In the genomic region with DNA sequence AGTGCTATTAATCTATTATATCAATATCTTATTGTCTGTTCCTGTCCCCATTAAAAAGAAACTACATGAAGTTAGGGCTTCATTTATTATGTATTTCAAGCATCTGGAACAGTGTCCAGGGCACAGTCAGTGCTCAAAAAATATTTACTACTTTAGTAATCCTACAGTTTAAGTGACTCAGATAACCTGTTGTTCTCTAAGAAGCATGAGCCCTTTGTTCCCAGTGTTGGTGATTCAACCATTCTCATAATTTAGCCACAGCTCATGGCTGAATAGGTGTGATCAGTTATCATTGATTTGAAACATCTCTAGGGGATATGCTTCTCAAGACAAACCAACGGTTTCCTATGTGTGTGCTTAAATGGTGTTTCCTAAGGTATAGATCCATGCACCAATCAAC, we compare ENCODE assay signal across 15 cellular contexts.
DNase-seq lines count a peak whose midpoint lies in the region; ATAC-seq and TF ChIP-seq lines count a peak whose summit lies in the region.
"Had no signal": no experiment of that assay in that cellular context is flagged by ENCODE, and none has a peak within 500 bp of the region (broad histone marks: within the 10 kb centered on the region; RNA-seq: fewer than 3 reads in every experiment).

No MANE protein-coding gene starts in this region.

- H3K4me1 Mint-ChIP-seq in MCF 10A (ENCODE audit: insufficient read depth, unreplicated experiment) = no peaks in the 10 kb centered on the region
- H3K4me1 Mint-ChIP-seq: CD14-positive monocyte had no signal

- 44% methylated on average over 1 of the region's 1 CpG for WGBS in mammary epithelial cell (ENCODE audit: low coverage, missing lambda C conversion rate)

- H3K4me3 Mint-ChIP-seq in MCF 10A (ENCODE audit: unreplicated experiment) = no peak overlapping the region
- H3K4me3 Mint-ChIP-seq: CD14-positive monocyte; CD8-positive, alpha-beta T cell had no signal

- no peaks in the 10 kb centered on the region for H3K79me2 ChIP-seq in mammary epithelial cell (ENCODE audit: insufficient read depth, low read length)

- no peaks in the 10 kb centered on the region for H3K9me3 Mint-ChIP-seq in MCF 10A (ENCODE audit: unreplicated experiment)
- H3K9me3 Mint-ChIP-seq: CD8-positive, alpha-beta T cell had no signal

- no peak overlapping the region for H2AFZ ChIP-seq in mammary epithelial cell (ENCODE audit: low read depth, low read length)

- no peak overlapping the region for H3K27ac Mint-ChIP-seq in MCF 10A (ENCODE audit: low read depth, unreplicated experiment)
- H3K27ac Mint-ChIP-seq: CD14-positive monocyte; CD8-positive, alpha-beta T cell had no signal

- H3K27me3 ChIP-seq in mammary epithelial cell (ENCODE audit: insufficient read depth, low read length) (no peaks in the 10 kb centered on the region), H7 (ENCODE audit: control insufficient read depth, insufficient read depth, low read length) (no peaks in the 10 kb centered on the region)

- H3K4me1 ChIP-seq in mammary epithelial cell (ENCODE audit: insufficient read depth, low read length) = peaks cover 7% of the 10 kb centered on the region

- H3K36me3 Mint-ChIP-seq in MCF 10A (ENCODE audit: insufficient read depth, unreplicated experiment) = no peaks in the 10 kb centered on the region
- H3K36me3 Mint-ChIP-seq: CD14-positive monocyte; CD8-positive, alpha-beta T cell had no signal

- CTCF ChIA-PET in mammary epithelial cell (lab: Charles Lee; ENCODE audit: low non-redundant PET) (no interaction called here), MCF 10A (lab: Yijun Ruan, JAX) (no interaction called here), RWPE1 (lab: Yijun Ruan, JAX) (no interaction called here)

- H3K4me3 ChIP-seq in mammary epithelial cell (replicated peaks in 1 of 3; ENCODE audit: insufficient read depth in 1 of 3, low read depth in 2 of 3, low read length in 3 of 3) (no peak overlapping the region), epithelial cell of esophagus (ENCODE audit: low read length) (no peak overlapping the region), H7 (ENCODE audit: insufficient read depth, low read depth, low read length) (no peak overlapping the region)

- no peaks in the 10 kb centered on the region for H3K36me3 ChIP-seq in mammary epithelial cell (ENCODE audit: insufficient read depth, low read length)
- H3K36me3 ChIP-seq in H7 (replicated peaks; ENCODE audit: control insufficient read depth, insufficient read depth, low read length) = no peaks in the 10 kb centered on the region

- no peaks in the 10 kb centered on the region for H3K27me3 Mint-ChIP-seq in MCF 10A (ENCODE audit: insufficient read depth, unreplicated experiment)

- POLR2A ChIA-PET in MCF 10A (lab: Yijun Ruan, JAX) (no interaction called here), RWPE1 (lab: Yijun Ruan, JAX; ENCODE audit: low non-redundant PET) (no interaction called here)

- H3K27ac ChIP-seq in mammary epithelial cell (ENCODE audit: insufficient read depth, low read depth, low read length) = no peak overlapping the region
- H3K27ac ChIP-seq in RWPE1 = no peak overlapping the region
- H3K27ac ChIP-seq: 22Rv1 had no signal

- no peaks in the 10 kb centered on the region for H4K20me1 ChIP-seq in mammary epithelial cell (ENCODE audit: insufficient read depth, low read length)

- dilution Hi-C loops in mammary epithelial cell (cut with HindIII; ENCODE audit: low sequenced_read_pairs) = no loop called here

- TF ChIP-seq CTCF in mammary epithelial cell (conservative IDR thresholded peaks at IDR 0.05 in 1 of 2, IDR thresholded peaks at IDR 0.05 in 1 of 2; ENCODE audit: extremely low read depth in 1 of 2, insufficient read depth in 1 of 2, low read depth in 1 of 2, low read length in 2 of 2) (no peak), MCF 10A (IDR thresholded peaks at IDR 0.05; ENCODE audit: unreplicated experiment) (no peak), RWPE1 (conservative IDR thresholded peaks at IDR 0.05; ENCODE audit: low read depth) (no peak), epithelial cell of esophagus (IDR thresholded peaks at IDR 0.05; ENCODE audit: insufficient read depth, low read depth, low read length, missing control alignments) (no peak), GM13976 (IDR thresholded peaks at IDR 0.05; ENCODE audit: borderline replicate concordance, control extremely low read depth, extremely low read depth, insufficient read depth, missing control alignments) (no peak)

- no peak for ATAC-seq in HG03280 (IDR thresholded peaks at IDR 0.05; ENCODE audit: unreplicated experiment)
- ATAC-seq: CD8-positive, alpha-beta T cell; HepG2 had no signal

- BruUV-seq in mammary epithelial cell (replicated peaks; lab: Mats Ljungman, UMichigan) = no TSS peak
- BruUV-seq in MCF 10A (replicated peaks; lab: Mats Ljungman, UMichigan) = no TSS peak

- in situ Hi-C loops in mammary epithelial cell (cut with MboI; ENCODE audit: low sequenced_read_pairs in 2 of 2) = loop anchor here in 1 of 2 donors (25.0 kb wide), 1 partner anchor 422 kb away; no protein-coding TSS in a partner anchor
- in situ Hi-C loops in GM13976 (cut with MboI; ENCODE audit: low sequenced_read_pairs, unreplicated experiment) = no loop called here

- no peaks in the 10 kb centered on the region for H3K9me3 ChIP-seq in mammary epithelial cell (replicated peaks; ENCODE audit: insufficient read depth, low read length)
- H3K9me3 ChIP-seq: Caco-2 had no signal

- no peak overlapping the region for H3K9ac ChIP-seq in mammary epithelial cell (ENCODE audit: insufficient read depth, low read length)

- H3K4me2 ChIP-seq in mammary epithelial cell (ENCODE audit: insufficient read depth, low read depth, low read length) = no peak overlapping the region

- DNase-seq in mammary epithelial cell (peak; percentile 62), MCF 10A (ENCODE audit: unreplicated experiment) (no peak), RWPE1 (ENCODE audit: low spot score) (peak; percentile 27), epithelial cell of esophagus (ENCODE audit: low read depth) (peak; percentile 51), renal cortical epithelial cell (ENCODE audit: low read depth) (peak; percentile 15), GM13976 (ENCODE audit: low spot score) (no peak), H7 (no peak)
- DNase-seq: Caco-2; CD8-positive, alpha-beta T cell; DND-41; GF-D8 had no signal

- intact Hi-C loops in mammary epithelial cell (cut with micrococcal nuclease) (no loop called here), MCF 10A (cut with micrococcal nuclease) (no loop called here)

Comparison
In these comparisons a context has a peak if more than half of its experiments do, and no peak if none do; other contexts are left out.
1. DNase-seq: peak in mammary epithelial cell (single experiment), RWPE1 (single experiment), epithelial cell of esophagus (single experiment) and renal cortical epithelial cell (single experiment); none in MCF 10A (single experiment), GM13976 (single experiment) and H7 (single experiment).